1 cellular context compared by ENCODE assay signal in the genomic region with DNA sequence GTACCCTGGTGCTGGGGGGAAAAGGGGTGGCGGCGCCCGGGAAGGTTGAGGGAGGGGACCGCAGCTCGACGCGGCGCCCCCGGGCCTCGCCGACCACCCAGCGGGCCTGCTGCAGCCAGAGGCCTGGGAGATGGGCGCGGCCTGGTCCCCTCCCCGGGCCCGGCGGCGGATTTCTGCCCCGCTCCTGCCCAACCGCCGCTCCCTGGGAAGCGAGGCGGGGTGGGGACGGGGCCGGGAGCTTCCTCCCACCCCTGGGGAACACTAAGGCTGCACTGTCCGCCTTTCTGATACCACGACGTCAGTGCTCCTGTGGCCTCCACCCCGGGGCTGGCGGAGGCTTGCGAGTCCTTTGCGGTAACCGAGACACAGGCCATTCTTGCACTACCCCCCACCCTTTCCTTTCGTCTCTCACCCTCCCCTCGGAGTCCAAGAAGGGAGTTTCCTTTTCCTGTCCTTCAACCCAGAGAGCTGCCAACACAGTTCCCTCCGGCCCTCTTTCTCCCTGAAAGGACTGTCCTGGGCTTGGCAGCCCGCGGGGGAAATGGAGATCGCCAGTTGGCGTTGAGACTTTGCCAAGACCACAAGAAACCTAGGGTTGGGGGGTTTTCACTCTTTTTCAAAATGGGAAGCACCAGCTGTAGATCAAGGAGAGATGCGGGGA.
TF ChIP-seq lines count a peak whose summit lies in the region.

No MANE protein-coding gene starts in this region.

TF ChIP-seq in GM12878, 131 proteins besides CTCF, POLR2A, EP300 and RAD21 (continued from another document):
- 0 out of 2 replicates have a peak, but pooled peaks have one; percentile 0 for TF ChIP-seq ZNF687 (IDR thresholded peaks at IDR 0.05)
- TF ChIP-seq TCF3 (IDR thresholded peaks at IDR 0.05; ENCODE audit: borderline replicate concordance, insufficient read depth, low read depth, low read length): no peak
- TF ChIP-seq IKZF1 (conservative IDR thresholded peaks at IDR 0.05): peak; percentile 79
- TF ChIP-seq TBL1XR1 (IDR thresholded peaks at IDR 0.05; ENCODE audit: low read depth, low read length): no peak
- no peak for TF ChIP-seq TCF12 (IDR thresholded peaks at IDR 0.05; ENCODE audit: low read depth, low read length)
- TF ChIP-seq RELB (IDR thresholded peaks at IDR 0.05; ENCODE audit: low read depth): 0 out of 2 replicates have a peak, but pooled peaks have one; percentile 23
- no peak for TF ChIP-seq CREM (IDR thresholded peaks at IDR 0.05; ENCODE audit: low read depth)
- TF ChIP-seq GATAD2B (conservative IDR thresholded peaks at IDR 0.05; ENCODE audit: low read depth): 0 out of 2 replicates have a peak, but pooled peaks have one; percentile 8
- 0 out of 2 replicates have a peak, but pooled peaks have one; percentile 35 for TF ChIP-seq CHD1 (IDR thresholded peaks at IDR 0.05; ENCODE audit: low read depth, low read length)
- no peak for TF ChIP-seq RB1 (IDR thresholded peaks at IDR 0.05; ENCODE audit: borderline replicate concordance)
- no peak for TF ChIP-seq SIN3A (IDR thresholded peaks at IDR 0.05; ENCODE audit: low read depth, low read length)
- peak; percentile 80 for TF ChIP-seq RUNX3 (IDR thresholded peaks at IDR 0.05; ENCODE audit: low read length)
- 0 out of 2 replicates have a peak, but pooled peaks have one; percentile 63 for TF ChIP-seq DPF2 (IDR thresholded peaks at IDR 0.05)
- TF ChIP-seq ZBED1 (IDR thresholded peaks at IDR 0.05; ENCODE audit: borderline replicate concordance): no peak
- TF ChIP-seq LARP7 (IDR thresholded peaks at IDR 0.05): no peak
- 0 out of 4 replicates have a peak, but pooled peaks of 1 of the 2 experiments have one; percentile 41 for TF ChIP-seq SRF (IDR thresholded peaks at IDR 0.05; ENCODE audit: low read depth in 2 of 2, low read length in 2 of 2)
- 0 out of 2 replicates have a peak, but pooled peaks have one; percentile 3 for TF ChIP-seq SPI1 (IDR thresholded peaks at IDR 0.05; ENCODE audit: borderline replicate concordance, insufficient read depth, low read depth, low read length)
- peak; percentile 24 to 36; a peak in 2 of 4 replicates for TF ChIP-seq IKZF2 (IDR thresholded peaks at IDR 0.05)
- TF ChIP-seq NFXL1 (IDR thresholded peaks at IDR 0.05; ENCODE audit: borderline replicate concordance): no peak
- TF ChIP-seq POU2F2 (IDR thresholded peaks at IDR 0.05; ENCODE audit: borderline replicate concordance, low read depth, low read length): peak; percentile 10; the same call in 1 of the 3 replicates
TF ChIP-seq in GM12878: peak in this region for 11.
